8 cellular contexts compared by ENCODE assay signal in genomic region chr2:38875227-38875575, GRCh38. TPM values are rescaled to one million over a fixed set of nuclear protein-coding genes. Genes with fewer than 3 reads are reported as not detected.
A peak's percentile ranks its signal among the peaks of the same experiment; 100 is the strongest.
DNase-seq lines count a peak whose midpoint lies in the region; ATAC-seq, FAIRE-seq and TF ChIP-seq lines count a peak whose summit lies in the region.

No MANE protein-coding gene starts in this region.

- H3K4me3 ChIP-seq in retinal pigment epithelial cell (ENCODE audit: low read length): peak overlapping the region; percentile 98

- DNase-seq in NCI-H2171 treated with DMSO at 0.1 percent for 48 hours (lab: John Stamatoyannopoulos, UW) (peak; percentile 27), NCI-H2171 (lab: John Stamatoyannopoulos, UW) (no peak), T-cell (no peak), foreskin melanocyte (peak; percentile 6), retinal pigment epithelial cell (ENCODE audit: low read depth) (no peak), amniotic stem cell (lab: John Stamatoyannopoulos, UW) (no peak), RCC 7860 (ENCODE audit: low spot score) (no peak), AG08395 (ENCODE audit: low spot score) (no peak)

- no peak for ATAC-seq in T-cell (replicated peaks in 1 of 4)

- CTCF ChIA-PET in T-cell (lab: Charles Lee): interaction anchor here in 1 of 2 donors (1.0 kb wide), 1 partner anchor 293 kb away, joined by 3 read pairs; no protein-coding TSS in a partner anchor

- H3K4me3 Mint-ChIP-seq in T-cell: peak overlapping the region; percentile 95 to 99 (median 95)

- peaks cover 18% of the 10 kb centered on the region for H3K36me3 Mint-ChIP-seq in T-cell

- TF ChIP-seq CTCF in retinal pigment epithelial cell (conservative IDR thresholded peaks at IDR 0.05; ENCODE audit: low read depth, low read length): no peak

- H3K27ac Mint-ChIP-seq in T-cell: peak overlapping the region; percentile 82 to 88

- FAIRE-seq in RCC 7860 (lab: Jason Lieb, UNC): no peak

- H3K27me3 Mint-ChIP-seq in T-cell: no peaks in the 10 kb centered on the region

- POLR2A ChIA-PET in T-cell (lab: Charles Lee): interaction anchor here in 1 of 2 donors (0.6 kb wide), 2 partner anchors 69 to 1973 kb away, joined by 3 read pairs; no protein-coding TSS in a partner anchor

- H3K9me3 Mint-ChIP-seq in T-cell: peaks cover 2 to 15% (median 5%) of the 10 kb centered on the region in 3 donors

- H3K4me1 Mint-ChIP-seq in T-cell: peaks cover 25 to 43% (median 40%) of the 10 kb centered on the region in 3 donors

RNA-seq across cellular contexts. Expression of gene DHX57, which starts 0.5 kb away (rescaled TPM):
- 10 to 100 TPM; 14.2 to 20.5 (median 16.0) TPM for total RNA-seq in T-cell

RNA-seq across cellular contexts. Expression of gene MORN2, which starts 0.6 kb away (rescaled TPM):
- 1 to 10 TPM; 1.1 to 2.1 (median 1.5) TPM for total RNA-seq in T-cell

RNA-seq across cellular contexts. Expression of gene ARHGEF33, which starts 14.5 kb away (rescaled TPM):
- total RNA-seq in T-cell: under 1 TPM in 3 of 5 donors, not detected in 2; 0.15 to 0.26 (median 0.16) TPM

Comparison
In these comparisons a context has a peak if more than half of its experiments do, and no peak if none do; other contexts are left out.
1. DNase-seq: peak in NCI-H2171 treated with DMSO at 0.1 percent for 48 hours (single experiment) and foreskin melanocyte (single experiment); none in NCI-H2171 (single experiment), T-cell (0 of 34), retinal pigment epithelial cell (single experiment), amniotic stem cell (single experiment), RCC 7860 (single experiment) and AG08395 (single experiment).